ENCODE assay signal across 8 cellular contexts in the genomic region with DNA sequence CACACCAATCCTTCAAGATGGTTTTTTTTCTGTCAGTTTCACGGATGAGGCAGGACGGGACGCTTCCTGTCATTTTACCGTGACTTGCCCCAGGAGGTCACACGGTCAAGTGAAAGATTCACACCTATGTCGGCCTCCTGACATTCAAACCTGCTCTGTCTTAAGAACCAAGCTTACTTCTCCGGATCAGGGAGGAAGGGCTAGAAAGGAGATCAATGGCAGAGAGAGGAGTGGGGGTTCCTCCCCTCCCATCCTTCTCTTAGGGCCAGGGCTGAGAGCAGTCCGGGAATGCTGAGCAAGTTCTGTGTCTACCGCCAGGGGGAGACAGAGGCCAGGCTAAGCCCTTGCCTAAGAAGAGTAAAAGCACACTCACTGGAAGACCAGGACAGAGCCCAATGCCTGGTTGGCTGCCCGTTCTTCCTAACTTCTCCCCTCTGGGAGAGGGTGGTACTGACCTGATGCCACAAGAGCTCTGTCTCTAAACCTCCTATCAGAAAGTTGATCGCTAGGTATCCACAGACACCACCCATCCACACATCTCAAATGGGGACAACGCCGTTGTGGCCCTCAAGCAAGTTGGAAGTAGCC. TPM values are rescaled to one million over a fixed set of nuclear protein-coding genes. Genes with fewer than 3 reads are reported as not detected.
DNase-seq lines count a peak whose midpoint lies in the region; ATAC-seq and TF ChIP-seq lines count a peak whose summit lies in the region.

No MANE protein-coding gene starts in this region.

- H3K4me1 ChIP-seq in Caco-2 (peaks cover 8% of the 10 kb centered on the region; the same call in 1 of the 2 replicates), adrenal gland (replicated peaks in 1 of 2) (peaks cover 19 to 24% of the 10 kb centered on the region in 2 donors), left ventricle myocardium inferior (peaks cover 32% of the 10 kb centered on the region)

- no peak overlapping the region for H3K27ac Mint-ChIP-seq in Caco-2 (ENCODE audit: unreplicated experiment)
- peak overlapping the region; percentile 79 for H3K27ac Mint-ChIP-seq in type B pancreatic cell

- no peaks in the 10 kb centered on the region for H3K9me3 ChIP-seq in Caco-2
- H3K9me3 ChIP-seq in adrenal gland (replicated peaks in 1 of 3), result no peaks in the 10 kb centered on the region
- no peaks in the 10 kb centered on the region for H3K9me3 ChIP-seq in left ventricle myocardium inferior (replicated peaks)

- peak overlapping the region; percentile 87 for H3K4me3 Mint-ChIP-seq in Caco-2 (ENCODE audit: unreplicated experiment)
- H3K4me3 Mint-ChIP-seq in type B pancreatic cell, result peak overlapping the region; percentile 91

- TF ChIP-seq CTCF in Caco-2 (IDR thresholded peaks at IDR 0.05; ENCODE audit: insufficient read depth in 1 of 2, low read depth in 1 of 2, low read length in 1 of 2, severe bottlenecking in 1 of 2, unreplicated experiment in 1 of 2) (peak; percentile 82 to 92), adrenal gland (IDR thresholded peaks at IDR 0.05) (peak; percentile 88 to 98 (median 97)), left ventricle myocardium inferior (IDR thresholded peaks at IDR 0.05; ENCODE audit: borderline replicate concordance) (peak; percentile 98), type B pancreatic cell (conservative IDR thresholded peaks at IDR 0.05) (peak; percentile 98)

- H3K9me3 Mint-ChIP-seq in Caco-2 (ENCODE audit: unreplicated experiment), result no peaks in the 10 kb centered on the region
- H3K9me3 Mint-ChIP-seq in type B pancreatic cell, result no peaks in the 10 kb centered on the region

- H3K4me1 Mint-ChIP-seq in Caco-2 (ENCODE audit: low read depth, unreplicated experiment), result peaks cover 11% of the 10 kb centered on the region
- H3K4me1 Mint-ChIP-seq in type B pancreatic cell (ENCODE audit: unreplicated experiment), result peaks cover 10% of the 10 kb centered on the region

- intact Hi-C loops in Caco-2 (cut with micrococcal nuclease; ENCODE audit: unreplicated experiment) (loop anchor here (1.0 to 2.0 kb wide), 4 partner anchors 88 to 357 kb away; a partner anchor contains a TSS), adrenal gland (cut with DNase I) (loop anchor here in 1 of 2 donors (10.0 kb wide), 1 partner anchor 329 kb away; no protein-coding TSS in a partner anchor), left ventricle myocardium inferior (cut with micrococcal nuclease) (loop anchor here (5.0 kb wide), 1 partner anchor 86 kb away; no protein-coding TSS in a partner anchor), posterior cingulate gyrus (cut with DNase I) (loop anchor here (1.0 to 10.0 kb wide), 4 partner anchors 88 to 329 kb away; no protein-coding TSS in a partner anchor)

- DNase-seq in Caco-2 (peak; percentile 81 to 84), NCI-H1417 (lab: John Stamatoyannopoulos, UW) (peak; percentile 78 to 93 (median 85)), SW480 (ENCODE audit: low spot score) (peak; percentile 82), adrenal gland (peak; percentile 87 to 96 (median 89)), left ventricle myocardium inferior (peak; percentile 81), posterior cingulate gyrus (peak; percentile 81 to 98 (median 92)), type B pancreatic cell (ENCODE audit: extremely low spot score, unreplicated experiment) (peak; percentile 89)

- BruUV-seq in Caco-2 (replicated peaks; lab: Mats Ljungman, UMichigan), result no TSS peak

- H3K36me3 ChIP-seq in Caco-2 (ENCODE audit: control insufficient read depth, insufficient read depth, low read length) (no peaks in the 10 kb centered on the region), adrenal gland (replicated peaks in 1 of 2) (no peaks in the 10 kb centered on the region), left ventricle myocardium inferior (no peaks in the 10 kb centered on the region)

- no peaks in the 10 kb centered on the region for H3K27me3 Mint-ChIP-seq in Caco-2 (ENCODE audit: insufficient read depth, unreplicated experiment)
- peaks cover 50% of the 10 kb centered on the region for H3K27me3 Mint-ChIP-seq in type B pancreatic cell

- POLR2A ChIA-PET in Caco-2 (lab: Charles Lee), result no interaction called here

- H3K27me3 ChIP-seq in Caco-2 (replicated peaks; ENCODE audit: control insufficient read depth, insufficient read depth, low read length) (no peaks in the 10 kb centered on the region), adrenal gland (no peaks in the 10 kb centered on the region), left ventricle myocardium inferior (ENCODE audit: low read depth) (peaks cover 16% of the 10 kb centered on the region)

- CTCF ChIA-PET in Caco-2 (lab: Charles Lee), result interaction anchor here (0.5 to 3.7 kb wide), 7 partner anchors 10 to 356 kb away, joined by 4 to 55 read pairs (median 4); a partner anchor contains a TSS

- H3K4me3 ChIP-seq in Caco-2 (ENCODE audit: low read depth, low read length), result peak overlapping the region; percentile 41
- peak overlapping the region in 2 of 4 donors; percentile 34 to 68 for H3K4me3 ChIP-seq in adrenal gland
- H3K4me3 ChIP-seq in left ventricle myocardium inferior, result peak overlapping the region; percentile 84

- H3K27ac ChIP-seq in adrenal gland, result peak overlapping the region in 2 of 5 donors; percentile 49 to 70
- H3K27ac ChIP-seq in left ventricle myocardium inferior (replicated peaks), result peak overlapping the region; percentile 83

- WGBS in adrenal gland, 4 donors, result 1 to 17% (median 16%) methylated on average over 11 to 13 of the region's 13 CpGs

- TF ChIP-seq POLR2A in adrenal gland (IDR thresholded peaks at IDR 0.05), result no peak

- peak; percentile 35 for ATAC-seq in GM21786 (IDR thresholded peaks at IDR 0.05; ENCODE audit: unreplicated experiment)

- H3K36me3 Mint-ChIP-seq in Caco-2 (ENCODE audit: insufficient read depth, unreplicated experiment), result no peaks in the 10 kb centered on the region
- H3K36me3 Mint-ChIP-seq in type B pancreatic cell, result no peaks in the 10 kb centered on the region

RNA-seq across cellular contexts. Expression of a gene that starts 1.1 kb away (rescaled TPM):
- total RNA-seq in Caco-2 (2022), result 1.1 and 1.5 TPM in 2 replicates
- 1 to 10 TPM in 3 of 8 donors, under 1 TPM in 4, not detected in 1; 0.31 to 4.7 (median 0.61) TPM for total RNA-seq in adrenal gland
- polyA plus RNA-seq in adrenal gland, result 1 to 10 TPM; 1.7 to 5.1 (median 2.7) TPM
- total RNA-seq in left ventricle myocardium inferior, result 5.4 TPM
- total RNA-seq in type B pancreatic cell (ENCODE audit: low replicate concordance), result 2.5 and 2.6 TPM in 2 replicates

RNA-seq across cellular contexts. Expression of a gene that starts 9.3 kb away (rescaled TPM):
- total RNA-seq in Caco-2 (2022) (128 and 134 TPM in 2 replicates), adrenal gland (100 to 1,000 TPM; 191 to 374 (median 235) TPM), left ventricle myocardium inferior (129 TPM), type B pancreatic cell (ENCODE audit: low replicate concordance) (131 and 173 TPM in 2 replicates)
- 100 to 1,000 TPM; 186 to 242 (median 238) TPM for polyA plus RNA-seq in adrenal gland

RNA-seq across cellular contexts. Expression of a gene that starts 41.8 kb away (rescaled TPM):
- 89.8 and 102 TPM in 2 replicates for total RNA-seq in Caco-2 (2022)
- total RNA-seq in adrenal gland, result 10 to 100 TPM; 39.1 to 86.7 (median 58.1) TPM
- 100 to 1,000 TPM in 2 of 3 donors, 10 to 100 TPM in 1; 43.7 to 372 (median 242) TPM for polyA plus RNA-seq in adrenal gland
- total RNA-seq in left ventricle myocardium inferior, result 12.7 TPM
- 113 and 128 TPM in 2 replicates for total RNA-seq in type B pancreatic cell (ENCODE audit: low replicate concordance)
